1 cellular context compared by ENCODE assay signal in the genomic region with DNA sequence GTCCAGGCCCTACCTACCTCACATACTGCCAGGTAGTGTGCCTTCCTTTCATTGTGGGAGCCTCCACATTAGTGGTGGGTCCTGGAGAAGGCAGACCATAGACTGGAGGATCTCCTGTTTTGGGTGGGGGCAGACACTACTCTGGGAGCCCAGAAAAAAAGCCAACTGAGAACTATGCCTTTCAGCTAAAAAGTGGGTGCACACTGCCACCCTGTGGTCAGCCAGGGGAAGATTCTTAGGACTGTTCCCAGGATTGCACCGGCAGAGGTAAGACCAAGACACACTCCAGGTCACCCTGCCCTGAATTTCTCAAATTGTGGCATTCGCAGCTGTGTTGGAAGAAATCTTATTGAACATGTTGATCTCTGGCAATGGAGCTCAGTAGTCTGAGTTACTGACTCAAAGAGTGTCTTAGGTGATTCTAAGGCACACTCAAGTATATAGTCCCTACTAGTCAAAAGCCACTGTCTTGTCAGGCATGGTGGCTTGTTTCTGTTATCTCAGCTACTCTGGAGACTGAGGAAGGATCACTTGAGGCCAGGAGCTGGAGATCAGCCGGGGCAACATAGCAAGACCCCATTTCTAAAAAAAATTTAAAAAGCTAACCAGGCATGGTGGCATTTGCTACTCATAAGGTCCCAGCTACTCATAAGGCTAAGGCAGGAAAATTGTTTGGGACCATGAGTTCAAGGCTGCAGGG.
A peak's percentile ranks its signal among the peaks of the same experiment; 100 is the strongest.
TF ChIP-seq lines count a peak whose summit lies in the region.

No MANE protein-coding gene starts in this region.

TF ChIP-seq in IMR-90, 13 proteins besides CTCF, POLR2A, EP300 and RAD21:
- no peak for TF ChIP-seq RCOR1 (IDR thresholded peaks at IDR 0.05; ENCODE audit: insufficient replicate concordance, low read length)
- TF ChIP-seq SMC3 (IDR thresholded peaks at IDR 0.05; ENCODE audit: low read depth, low read length) = peak; percentile 51
- no peak for TF ChIP-seq BHLHE40 (IDR thresholded peaks at IDR 0.05; ENCODE audit: low read depth, low read length)
- no peak for TF ChIP-seq FOS (IDR thresholded peaks at IDR 0.05; ENCODE audit: low read depth, low read length)
- peak; percentile 21; the same call in 1 of the 2 replicates for TF ChIP-seq MAZ (IDR thresholded peaks at IDR 0.05; ENCODE audit: borderline replicate concordance, low read depth, low read length)
